In genomic region chr9:137156567-137157375, GRCh38 we compare ENCODE assay signal across 8 cellular contexts. TPM values are rescaled to one million over a fixed set of nuclear protein-coding genes. Genes with fewer than 3 reads are reported as not detected.
DNase-seq lines count a peak whose midpoint lies in the region; ATAC-seq and TF ChIP-seq lines count a peak whose summit lies in the region.

No MANE protein-coding gene starts in this region.

- WGBS in gastroesophageal sphincter (ENCODE audit: low coverage in 1 of 2), 2 donors: no CpG with 5 or more reads among the region's 65 CpGs

- no peak for TF ChIP-seq POLR2A in gastroesophageal sphincter (IDR thresholded peaks at IDR 0.05)

- TF ChIP-seq CTCF in gastroesophageal sphincter (IDR thresholded peaks at IDR 0.05): no peak

- H3K4me1 ChIP-seq in gastroesophageal sphincter: peaks cover 0 to 21% (median 6%) of the 10 kb centered on the region in 3 donors

- H3K36me3 ChIP-seq in gastroesophageal sphincter: no peaks in the 10 kb centered on the region

- no peak for TF ChIP-seq EP300 in gastroesophageal sphincter (IDR thresholded peaks at IDR 0.05)

- peaks cover 81% of the 10 kb centered on the region for H3K27me3 ChIP-seq in gastroesophageal sphincter

- peak overlapping the region in 1 of 2 donors; percentile 7 for H3K4me3 ChIP-seq in gastroesophageal sphincter

- ATAC-seq in HG03103 (IDR thresholded peaks at IDR 0.05; ENCODE audit: low read depth, unreplicated experiment) (peak; percentile 45), gastroesophageal sphincter (peak; percentile 42), GM18858 (IDR thresholded peaks at IDR 0.05; ENCODE audit: unreplicated experiment) (no peak), GM21786 (IDR thresholded peaks at IDR 0.05; ENCODE audit: unreplicated experiment) (no peak), GM21529 (IDR thresholded peaks at IDR 0.05; ENCODE audit: unreplicated experiment) (no peak)

- peak; percentile 90 for DNase-seq in AG08396 (ENCODE audit: low spot score)
- peak; percentile 67 for DNase-seq in activated T-cell treated with anti-CD3 and anti-CD28 coated beads for 4 hours
- DNase-seq in stimulated activated CD4-positive, alpha-beta T cell treated with anti-CD3 and anti-CD28 coated beads, Interleukin-2, amount 100 ng/mL, for 24 hours: peak; percentile 65 to 68

- no peak overlapping the region for H3K27ac ChIP-seq in gastroesophageal sphincter

- no peaks in the 10 kb centered on the region for H3K9me3 ChIP-seq in gastroesophageal sphincter

RNA-seq across cellular contexts. Expression of gene LRRC26, which starts 13.1 kb away (rescaled TPM):
- 1 to 10 TPM in 1 of 4 donors, not detected in 3; 7.7 TPM for total RNA-seq in gastroesophageal sphincter

RNA-seq across cellular contexts. Expression of gene TMEM210, which starts 15.1 kb away (rescaled TPM):
- not detected for total RNA-seq in gastroesophageal sphincter

RNA-seq across cellular contexts. Expression of gene GRIN1, which starts 17.8 kb away (rescaled TPM):
- total RNA-seq in gastroesophageal sphincter: under 1 TPM in 2 of 4 donors, not detected in 2; 0.08 to 0.13 TPM

RNA-seq across cellular contexts. Expression of gene ANAPC2, which starts 31.6 kb away (rescaled TPM):
- total RNA-seq in gastroesophageal sphincter: 10 to 100 TPM; 11.9 to 32.1 (median 23.7) TPM

RNA-seq across cellular contexts. Expression of gene SSNA1, which starts 31.7 kb away (rescaled TPM):
- total RNA-seq in gastroesophageal sphincter: 10 to 100 TPM; 56.8 to 99.0 (median 73.8) TPM

Comparison
In these comparisons a context has a peak if more than half of its experiments do, and no peak if none do; other contexts are left out.
1. ATAC-seq: peak in HG03103 (single experiment) and gastroesophageal sphincter (single experiment); none in GM18858 (single experiment), GM21786 (single experiment) and GM21529 (single experiment).
2. Peak in every context shown above with its lines, with median percentiles within 50 percentile points of each other: DNase-seq.